In genomic region chr1:94971491-94971924, GRCh38 we compare ENCODE assay signal across 13 cellular contexts. TPM values are rescaled to one million over a fixed set of nuclear protein-coding genes. Genes with fewer than 3 reads are reported as not detected.
DNase-seq lines count a peak whose midpoint lies in the region; ATAC-seq, FAIRE-seq and TF ChIP-seq lines count a peak whose summit lies in the region.
"Had no signal": no experiment of that assay in that cellular context is flagged by ENCODE, and none has a peak within 500 bp of the region (broad histone marks: within the 10 kb centered on the region; RNA-seq: fewer than 3 reads in every experiment).

No MANE protein-coding gene starts in this region.

- intact Hi-C loops in Panc1 (cut with micrococcal nuclease; ENCODE audit: unreplicated experiment): no loop called here

- no peak for TF ChIP-seq CTCF in Panc1 (IDR thresholded peaks at IDR 0.05)
- no peak for TF ChIP-seq CTCF in epithelial cell of esophagus (IDR thresholded peaks at IDR 0.05; ENCODE audit: insufficient read depth, low read depth, low read length, missing control alignments)
- TF ChIP-seq CTCF in neural progenitor cell (IDR thresholded peaks at IDR 0.05): no peak

- H3K9me3 ChIP-seq in Panc1 (ENCODE audit: control insufficient read depth, insufficient read depth, low read depth, low read length) (no peaks in the 10 kb centered on the region), neural progenitor cell (ENCODE audit: low read depth) (no peaks in the 10 kb centered on the region)
- H3K9me3 ChIP-seq: neutrophil had no signal

- no peak overlapping the region for H3K27ac ChIP-seq in Panc1 (ENCODE audit: low read length)
- H3K27ac ChIP-seq in neural progenitor cell: no peak overlapping the region
- H3K27ac ChIP-seq: C4-2B, cardiac muscle cell, neutrophil had no signal

- in situ Hi-C loops in Panc1 (cut with HindIII; ENCODE audit: low pct_unique_long_range_greater_than_20kb, low sequenced_read_pairs): no loop called here

- no peaks in the 10 kb centered on the region for H4K20me1 ChIP-seq in neural progenitor cell (ENCODE audit: low read depth)

- FAIRE-seq in GM19239 (lab: Jason Lieb, UNC): no peak

- POLR2A ChIA-PET in Panc1 (lab: Charles Lee): no interaction called here

- peaks cover 2% of the 10 kb centered on the region for H3K36me3 Mint-ChIP-seq in neural progenitor cell

- CTCF ChIA-PET in Panc1 (lab: Charles Lee): no interaction called here

- no peaks in the 10 kb centered on the region for H3K27me3 Mint-ChIP-seq in neural progenitor cell (ENCODE audit: insufficient read depth, low read depth)

- peaks cover 32% of the 10 kb centered on the region for H3K4me1 Mint-ChIP-seq in neural progenitor cell

- H3K79me2 ChIP-seq in neural progenitor cell (ENCODE audit: low read depth): no peaks in the 10 kb centered on the region

- H3K27ac Mint-ChIP-seq in neural progenitor cell: peak overlapping the region; percentile 74

- peak overlapping the region; percentile 29 for H3K4me2 ChIP-seq in neural progenitor cell

- H3K9me3 Mint-ChIP-seq in neural progenitor cell: peaks cover 3% of the 10 kb centered on the region

- peak overlapping the region; percentile 2 for H3K4me3 Mint-ChIP-seq in neural progenitor cell

- no peak overlapping the region for H3K9ac ChIP-seq in neural progenitor cell

- ATAC-seq in Panc1 (peak; percentile 17; the same call in 1 of the 2 replicates), HG02973 (IDR thresholded peaks at IDR 0.05; ENCODE audit: unreplicated experiment) (no peak)

- DNase-seq in AG08395 (ENCODE audit: low spot score) (peak; percentile 66), Panc1 (ENCODE audit: low read depth, low spot score) (no peak), epithelial cell of esophagus (ENCODE audit: low read depth) (peak; percentile 60), neural progenitor cell (ENCODE audit: low spot score) (no peak), NCI-H774 (lab: John Stamatoyannopoulos, UW) (no peak), HUDEP-2 (lab: John Stamatoyannopoulos, UW; ENCODE audit: unreplicated experiment in 76 of 76) (no peak), GM19239 (ENCODE audit: insufficient read length, low spot score) (no peak)
- DNase-seq: MV-4-11, NCI-H748 treated with DMSO at 0.1 percent for 48 hours had no signal

- H3K27me3 ChIP-seq in Panc1 (ENCODE audit: control insufficient read depth, insufficient read depth, low read length): no peaks in the 10 kb centered on the region
- no peaks in the 10 kb centered on the region for H3K27me3 ChIP-seq in neural progenitor cell
- H3K27me3 ChIP-seq: cardiac muscle cell, neutrophil had no signal

- no TSS peak for BruUV-seq in Panc1 (replicated peaks; lab: Mats Ljungman, UMichigan)

- no peaks in the 10 kb centered on the region for H3K36me3 ChIP-seq in Panc1 (ENCODE audit: control insufficient read depth, insufficient read depth, low read length)
- no peaks in the 10 kb centered on the region for H3K36me3 ChIP-seq in neural progenitor cell
- H3K36me3 ChIP-seq: cardiac muscle cell, neutrophil had no signal

- no peaks in the 10 kb centered on the region for H3F3A ChIP-seq in neural progenitor cell (ENCODE audit: low read depth)

- H3K4me3 ChIP-seq in Panc1 (ENCODE audit: low read depth in 2 of 2, low read length in 2 of 2) (no peak overlapping the region), epithelial cell of esophagus (ENCODE audit: low read length) (no peak overlapping the region), neural progenitor cell (no peak overlapping the region)
- H3K4me3 ChIP-seq: cardiac muscle cell had no signal

- no peak overlapping the region for H2AFZ ChIP-seq in neural progenitor cell (replicated peaks)

- no peaks in the 10 kb centered on the region for H3K4me1 ChIP-seq in Panc1 (ENCODE audit: control insufficient read depth, insufficient read depth, low read length)
- peaks cover 13% of the 10 kb centered on the region for H3K4me1 ChIP-seq in neural progenitor cell

RNA-seq across cellular contexts. Expression of gene CNN3, which starts 44.6 kb away (rescaled TPM):
- total RNA-seq in Panc1 (2021; ENCODE audit: unreplicated experiment): 72.3 TPM
- 40.7 TPM for polyA plus RNA-seq in Panc1 (2012; ENCODE audit: insufficient read length)
- 477 and 644 TPM in 2 replicates for total RNA-seq in neural progenitor cell (ENCODE audit: low replicate concordance)

Comparison
In these comparisons a context has a peak if more than half of its experiments do, and no peak if none do; other contexts are left out.
1. DNase-seq: peak in AG08395 (single experiment) and epithelial cell of esophagus (single experiment); none in Panc1 (single experiment), neural progenitor cell (single experiment), NCI-H774 (single experiment), HUDEP-2 (0 of 76) and GM19239 (single experiment).